ENCODE assay signal across 24 cellular contexts in genomic region chr3:114043205-114043604, GRCh38. TPM values are rescaled to one million over a fixed set of nuclear protein-coding genes. Genes with fewer than 3 reads are reported as not detected.
A peak's percentile ranks its signal among the peaks of the same experiment; 100 is the strongest.
DNase-seq lines count a peak whose midpoint lies in the region; ATAC-seq, FAIRE-seq and TF ChIP-seq lines count a peak whose summit lies in the region.
"Had no signal": no experiment of that assay in that cellular context is flagged by ENCODE, and none has a peak within 500 bp of the region (broad histone marks: within the 10 kb centered on the region; RNA-seq: fewer than 3 reads in every experiment).

No MANE protein-coding gene starts in this region.

- no peak for FAIRE-seq in kidney (lab: Jason Lieb, UNC)
- FAIRE-seq: D721Med, GM12891, H54, HepG2 had no signal

- H3K4me2 ChIP-seq in Karpas-422 (ENCODE audit: low read depth, low read length, poor library complexity, severe bottlenecking) (no peak overlapping the region), neuronal stem cell (ENCODE audit: insufficient read depth, low read length, poor library complexity, severe bottlenecking) (no peak overlapping the region)
- H3K4me2 ChIP-seq: PC-9 had no signal

- H2AFZ ChIP-seq in Karpas-422 (ENCODE audit: low read length) (no peak overlapping the region), neuronal stem cell (ENCODE audit: low read length) (no peak overlapping the region)
- H2AFZ ChIP-seq: PC-9 had no signal

- DNase-seq in NCI-H146 (lab: John Stamatoyannopoulos, UW): peak; percentile 21
- no peak for DNase-seq in NCI-H146 treated with DMSO at 0.1 percent for 48 hours (lab: John Stamatoyannopoulos, UW; ENCODE audit: unreplicated experiment)
- peak; percentile 56 for DNase-seq in Karpas-422
- no peak for DNase-seq in activated B cell treated with CpG ODN at 0.5 μM for 24 hours
- DNase-seq in neuronal stem cell (ENCODE audit: low spot score): no peak
- no peak for DNase-seq in NCI-H226
- DNase-seq in CD4-positive, alpha-beta memory T cell: no peak
- DNase-seq in kidney: no peak
- DNase-seq: BE2C, Kasumi-1, MV-4-11, NCI-H1105 treated with DMSO at 0.1 percent for 48 hours, NCI-H1694, NCI-H2029 treated with DMSO at 0.1 percent for 48 hours, NCI-H526 treated with DMSO at 0.1 percent for 48 hours, PC-9 had no signal

- no peak overlapping the region for H3K27ac ChIP-seq in Karpas-422 (ENCODE audit: low read length)
- H3K27ac ChIP-seq in neuronal stem cell (replicated peaks; ENCODE audit: low read length): no peak overlapping the region
- no peak overlapping the region for H3K27ac ChIP-seq in CD4-positive, alpha-beta memory T cell (ENCODE audit: low read depth, low read length)
- no peak overlapping the region for H3K27ac ChIP-seq in kidney (ENCODE audit: low read depth in 2 of 2, low read length in 2 of 2)
- H3K27ac ChIP-seq: 22Rv1, PC-9, SJSA1 had no signal

- no peak overlapping the region for H2BK12ac ChIP-seq in neuronal stem cell (ENCODE audit: low read length)

- H3K27me3 Mint-ChIP-seq in activated B cell treated with CpG ODN at 0.5 μM for 24 hours: no peaks in the 10 kb centered on the region
- no peaks in the 10 kb centered on the region for H3K27me3 Mint-ChIP-seq in CD4-positive, alpha-beta memory T cell

- peaks cover 4% of the 10 kb centered on the region for H3K4me1 Mint-ChIP-seq in activated B cell treated with CpG ODN at 0.5 μM for 24 hours
- H3K4me1 Mint-ChIP-seq in CD4-positive, alpha-beta memory T cell: no peaks in the 10 kb centered on the region
- H3K4me1 Mint-ChIP-seq: CD14-positive monocyte had no signal

- H3K36me3 ChIP-seq in Karpas-422 (ENCODE audit: insufficient read depth, low read length): no peaks in the 10 kb centered on the region
- H3K36me3 ChIP-seq in neuronal stem cell (replicated peaks in 1 of 2; ENCODE audit: control insufficient read depth in 2 of 2, insufficient read depth in 2 of 2, low read length in 2 of 2): no peaks in the 10 kb centered on the region
- no peaks in the 10 kb centered on the region for H3K36me3 ChIP-seq in CD4-positive, alpha-beta memory T cell (ENCODE audit: insufficient read depth, low read length)
- H3K36me3 ChIP-seq in kidney (ENCODE audit: control insufficient read depth in 1 of 2, insufficient read depth in 2 of 2, low read length in 2 of 2): peaks cover 0 to 5% of the 10 kb centered on the region in 2 donors
- H3K36me3 ChIP-seq: BE2C, SJSA1 had no signal

- POLR2A ChIA-PET in activated B cell treated with CpG ODN at 0.5 μM for 24 hours (lab: Charles Lee): no interaction called here
- POLR2A ChIA-PET in CD4-positive, alpha-beta memory T cell (lab: Charles Lee; ENCODE audit: partially characterized antibody): no interaction called here

- H3K4me3 Mint-ChIP-seq in activated B cell treated with CpG ODN at 0.5 μM for 24 hours: no peak overlapping the region
- no peak overlapping the region for H3K4me3 Mint-ChIP-seq in CD4-positive, alpha-beta memory T cell
- H3K4me3 Mint-ChIP-seq: CD14-positive monocyte had no signal

- intact Hi-C loops in activated B cell treated with CpG ODN at 0.5 μM for 24 hours (cut with micrococcal nuclease): loop anchor here (1.0 to 2.0 kb wide), 3 partner anchors 38 to 307 kb away; no protein-coding TSS in a partner anchor
- intact Hi-C loops in CD4-positive, alpha-beta memory T cell (cut with micrococcal nuclease): no loop called here
- intact Hi-C loops in kidney (cut with DNase I): no loop called here

- no peak overlapping the region for H3K9ac ChIP-seq in Karpas-422 (ENCODE audit: low read length)
- H3K9ac ChIP-seq in neuronal stem cell (ENCODE audit: low read depth, low read length, poor library complexity): no peak overlapping the region
- no peak overlapping the region for H3K9ac ChIP-seq in kidney (ENCODE audit: low read length in 2 of 2)

- no peaks in the 10 kb centered on the region for H3K9me3 Mint-ChIP-seq in activated B cell treated with CpG ODN at 0.5 μM for 24 hours
- H3K9me3 Mint-ChIP-seq in CD4-positive, alpha-beta memory T cell: peaks cover 0 to 1% (median 0%) of the 10 kb centered on the region in 8 donors

- no peak overlapping the region for H4K8ac ChIP-seq in neuronal stem cell (ENCODE audit: low read depth, low read length)

- TF ChIP-seq CTCF in activated B cell treated with CpG ODN at 0.5 μM for 24 hours (IDR thresholded peaks at IDR 0.05): no peak
- TF ChIP-seq CTCF in kidney (IDR thresholded peaks at IDR 0.05; ENCODE audit: borderline replicate concordance, extremely low read depth, insufficient read depth): no peak

- H3K27me3 ChIP-seq in Karpas-422 (ENCODE audit: low read length): no peaks in the 10 kb centered on the region
- H3K27me3 ChIP-seq in neuronal stem cell (ENCODE audit: control insufficient read depth in 3 of 3, insufficient read depth in 3 of 3, low read depth in 1 of 3, low read length in 3 of 3): no peaks in the 10 kb centered on the region
- H3K27me3 ChIP-seq in CD4-positive, alpha-beta memory T cell (ENCODE audit: insufficient read depth, low read length): no peaks in the 10 kb centered on the region
- H3K27me3 ChIP-seq: SJSA1 had no signal

- H3K23ac ChIP-seq in neuronal stem cell (ENCODE audit: low read depth, low read length, poor library complexity): no peak overlapping the region

- H3K27ac Mint-ChIP-seq in activated B cell treated with CpG ODN at 0.5 μM for 24 hours: no peak overlapping the region
- H3K27ac Mint-ChIP-seq in CD4-positive, alpha-beta memory T cell: no peak overlapping the region

- H3K4me3 ChIP-seq in Karpas-422 (ENCODE audit: low read length): no peak overlapping the region
- no peak overlapping the region for H3K4me3 ChIP-seq in neuronal stem cell (ENCODE audit: low read length in 2 of 2)
- H3K4me3 ChIP-seq in CD4-positive, alpha-beta memory T cell (ENCODE audit: low read length in 2 of 2): no peak overlapping the region
- H3K4me3 ChIP-seq in kidney (ENCODE audit: low read length in 2 of 2): no peak overlapping the region
- H3K4me3 ChIP-seq: PC-9, SJSA1 had no signal

- no peak overlapping the region for H3K18ac ChIP-seq in neuronal stem cell (ENCODE audit: low read length)

- H2BK120ac ChIP-seq in neuronal stem cell (ENCODE audit: low read depth, low read length): no peak overlapping the region

- CTCF ChIA-PET in activated B cell treated with CpG ODN at 0.5 μM for 24 hours (lab: Charles Lee): interaction anchor here (1.3 kb wide), 3 partner anchors 38 to 198 kb away, joined by 3 to 6 read pairs (median 5); no protein-coding TSS in a partner anchor
- CTCF ChIA-PET in CD4-positive, alpha-beta memory T cell (lab: Charles Lee; ENCODE audit: partially characterized antibody): no interaction called here

- H3K4ac ChIP-seq in neuronal stem cell (ENCODE audit: low read length): no peak overlapping the region

- H2AK5ac ChIP-seq in neuronal stem cell (ENCODE audit: low read depth, low read length): no peak overlapping the region

- H4K91ac ChIP-seq in neuronal stem cell (ENCODE audit: low read depth, low read length, poor library complexity): no peak overlapping the region

- peaks cover 10% of the 10 kb centered on the region for H3K36me3 Mint-ChIP-seq in activated B cell treated with CpG ODN at 0.5 μM for 24 hours (ENCODE audit: low read depth)
- H3K36me3 Mint-ChIP-seq in CD4-positive, alpha-beta memory T cell: peaks cover 4% of the 10 kb centered on the region in 2 donors

- no peaks in the 10 kb centered on the region for H3K4me1 ChIP-seq in Karpas-422 (ENCODE audit: low read length)
- no peaks in the 10 kb centered on the region for H3K4me1 ChIP-seq in neuronal stem cell (ENCODE audit: control insufficient read depth in 2 of 2, insufficient read depth in 1 of 2, low read depth in 1 of 2, low read length in 2 of 2)
- H3K4me1 ChIP-seq in CD4-positive, alpha-beta memory T cell (ENCODE audit: insufficient read depth, low read length): no peaks in the 10 kb centered on the region
- no peaks in the 10 kb centered on the region for H3K4me1 ChIP-seq in kidney (ENCODE audit: control insufficient read depth in 1 of 2, insufficient read depth in 1 of 2, low read depth in 1 of 2, low read length in 2 of 2)
- H3K4me1 ChIP-seq: BE2C, SJSA1 had no signal

- no peaks in the 10 kb centered on the region for H4K20me1 ChIP-seq in Karpas-422 (ENCODE audit: insufficient read depth, low read depth, low read length)

- no peaks in the 10 kb centered on the region for H3K79me1 ChIP-seq in neuronal stem cell (ENCODE audit: low read depth, low read length)

- peak overlapping the region; percentile 79 for H3K14ac ChIP-seq in neuronal stem cell (ENCODE audit: low read length)

- H2BK15ac ChIP-seq in neuronal stem cell (ENCODE audit: low read length): no peak overlapping the region

- H2BK5ac ChIP-seq in neuronal stem cell (ENCODE audit: low read length): no peak overlapping the region

- H3K9me3 ChIP-seq in Karpas-422 (ENCODE audit: low read length) (no peaks in the 10 kb centered on the region), neuronal stem cell (replicated peaks in 1 of 2; ENCODE audit: control insufficient read depth in 2 of 2, insufficient read depth in 1 of 2, low read depth in 1 of 2, low read length in 2 of 2) (no peaks in the 10 kb centered on the region), kidney (ENCODE audit: control insufficient read depth in 1 of 2, low read length in 2 of 2) (no peaks in the 10 kb centered on the region)
- H3K9me3 ChIP-seq in CD4-positive, alpha-beta memory T cell (ENCODE audit: control insufficient read depth in 1 of 2, low read length in 2 of 2): no peaks in the 10 kb centered on the region
- H3K9me3 ChIP-seq: BE2C, SJSA1 had no signal

- H3K9me2 ChIP-seq in Karpas-422 (replicated peaks; ENCODE audit: insufficient read depth, low read length): no peaks in the 10 kb centered on the region

- H3K79me2 ChIP-seq in Karpas-422 (ENCODE audit: low read length): no peaks in the 10 kb centered on the region

- peak; percentile 52 for ATAC-seq in activated B cell treated with CpG ODN at 0.5 μM for 24 hours (ENCODE audit: low read depth)
- ATAC-seq: HepG2, Right ventricle myocardium inferior had no signal

RNA-seq across cellular contexts. Expression of gene CCDC191, which starts 13.1 kb away (rescaled TPM):
- 2.8 and 9.4 TPM in 2 replicates for total RNA-seq in Karpas-422 (2014; rRNA removed; shearing (Covaris generic); ENCODE audit: low replicate concordance)
- total RNA-seq in activated B cell treated with CpG ODN at 0.5 μM for 24 hours (14.7 and 17.2 TPM in 2 replicates), kidney (11.7 TPM)
- polyA plus RNA-seq in neuronal stem cell (2013, experiment 1 of 2): 4.5 TPM
- polyA plus RNA-seq in neuronal stem cell (2013, experiment 2 of 2): 5.0 TPM
- 1 to 10 TPM; 5.7 to 7.1 TPM for total RNA-seq in CD4-positive, alpha-beta memory T cell
- polyA plus RNA-seq in CD4-positive, alpha-beta memory T cell: 1 to 10 TPM; 1.3 to 2.1 TPM
- polyA plus RNA-seq in kidney (ENCODE audit: insufficient read depth, low read depth, low replicate concordance): 3.7 TPM

RNA-seq across cellular contexts. Expression of gene QTRT2, which starts 13.3 kb away (rescaled TPM):
- total RNA-seq in Karpas-422 (2014; rRNA removed; shearing (Covaris generic); ENCODE audit: low replicate concordance): 27.1 and 56.9 TPM in 2 replicates
- total RNA-seq in activated B cell treated with CpG ODN at 0.5 μM for 24 hours (63.1 and 75.5 TPM in 2 replicates), kidney (26.1 TPM)
- polyA plus RNA-seq in neuronal stem cell (2013, experiment 1 of 2): 11.9 TPM
- 11.4 TPM for polyA plus RNA-seq in neuronal stem cell (2013, experiment 2 of 2)
- total RNA-seq in CD4-positive, alpha-beta memory T cell: 10 to 100 TPM; 29.4 to 35.7 TPM
- polyA plus RNA-seq in CD4-positive, alpha-beta memory T cell: 10 to 100 TPM; 14.3 to 15.2 TPM
- 4.7 TPM for polyA plus RNA-seq in kidney (ENCODE audit: insufficient read depth, low read depth, low replicate concordance)

Comparison
In these comparisons a context has a peak if more than half of its experiments do, and no peak if none do; other contexts are left out.
1. DNase-seq: peak in NCI-H146 (single experiment) and Karpas-422 (single experiment); none in NCI-H146 treated with DMSO at 0.1 percent for 48 hours (single experiment), activated B cell treated with CpG ODN at 0.5 μM for 24 hours (single experiment), neuronal stem cell (single experiment), NCI-H226 (single experiment), CD4-positive, alpha-beta memory T cell (0 of 5) and kidney (single experiment).